14 cellular contexts compared by ENCODE assay signal in the genomic region with DNA sequence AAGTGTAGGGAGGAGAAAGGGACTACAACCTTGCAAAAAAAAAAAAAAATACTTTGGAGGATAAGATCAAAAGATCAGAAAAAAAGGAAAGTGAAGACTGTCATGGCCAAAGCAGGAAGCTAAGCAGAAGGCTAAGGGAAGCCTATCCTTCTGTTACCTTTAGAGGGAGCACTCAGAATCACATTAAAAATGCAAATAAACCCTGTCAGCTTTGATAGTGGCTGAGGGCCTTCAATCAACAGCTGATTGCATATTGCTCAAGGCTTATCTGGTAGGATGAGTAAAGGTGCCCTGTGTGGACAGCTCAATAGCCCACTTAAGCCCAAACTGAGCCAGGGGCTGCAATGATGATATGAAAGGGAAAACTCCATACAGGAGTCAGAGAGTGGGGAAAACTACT.
A peak's percentile ranks its signal among the peaks of the same experiment; 100 is the strongest.
DNase-seq lines count a peak whose midpoint lies in the region; ATAC-seq and TF ChIP-seq lines count a peak whose summit lies in the region.
"Had no signal": no experiment of that assay in that cellular context is flagged by ENCODE, and none has a peak within 500 bp of the region (broad histone marks: within the 10 kb centered on the region; RNA-seq: fewer than 3 reads in every experiment).

No MANE protein-coding gene starts in this region.

- H3K27me3 ChIP-seq in breast epithelium, result no peaks in the 10 kb centered on the region
- no peaks in the 10 kb centered on the region for H3K27me3 ChIP-seq in testis
- no peaks in the 10 kb centered on the region for H3K27me3 ChIP-seq in tibial nerve

- intact Hi-C loops in MCF 10A (cut with micrococcal nuclease) (no loop called here), breast epithelium (cut with DNase I; ENCODE audit: low total_unique reads) (loop anchor here (2.0 kb wide), 1 partner anchor 15 kb away; no protein-coding TSS in a partner anchor), testis (cut with DNase I; ENCODE audit: low total_unique reads) (no loop called here)

- no peaks in the 10 kb centered on the region for H3K4me1 ChIP-seq in breast epithelium
- no peaks in the 10 kb centered on the region for H3K4me1 ChIP-seq in testis
- H3K4me1 ChIP-seq in tibial nerve, result no peaks in the 10 kb centered on the region

- H3K36me3 ChIP-seq in breast epithelium (no peaks in the 10 kb centered on the region), testis (ENCODE audit: low read depth, missing control alignments) (no peaks in the 10 kb centered on the region), tibial nerve (no peaks in the 10 kb centered on the region)

- H3K27ac ChIP-seq in breast epithelium (no peak overlapping the region), testis (no peak overlapping the region), tibial nerve (no peak overlapping the region)

- POLR2A ChIA-PET in MCF 10A (lab: Yijun Ruan, JAX), result no interaction called here

- no peaks in the 10 kb centered on the region for H3K9me3 Mint-ChIP-seq in MCF 10A (ENCODE audit: unreplicated experiment)
- H3K9me3 Mint-ChIP-seq: activated B cell treated with CpG ODN at 0.5 μM for 24 hours, mesothelial cell of epicardium had no signal

- no peaks in the 10 kb centered on the region for H3K36me3 Mint-ChIP-seq in MCF 10A (ENCODE audit: insufficient read depth, unreplicated experiment)
- H3K36me3 Mint-ChIP-seq: activated naive CD4-positive, alpha-beta T cell treated with anti-CD3 and anti-CD28 coated beads, Interleukin-2, amount 50 U/mL, for 72 hours; CD14-positive monocyte; mesothelial cell of epicardium had no signal

- H3K4me3 Mint-ChIP-seq in MCF 10A (ENCODE audit: unreplicated experiment), result no peak overlapping the region
- H3K4me3 Mint-ChIP-seq: activated B cell treated with CpG ODN at 0.5 μM for 24 hours, CD14-positive monocyte, mesothelial cell of epicardium had no signal

- TF ChIP-seq POLR2A in breast epithelium (IDR thresholded peaks at IDR 0.05) (no peak), testis (IDR thresholded peaks at IDR 0.05) (no peak), tibial nerve (IDR thresholded peaks at IDR 0.05) (no peak)

- DNase-seq in MCF 10A (ENCODE audit: unreplicated experiment) (peak; percentile 5), breast epithelium (ENCODE audit: low spot score in 2 of 2) (no peak), NCI-H69 (lab: John Stamatoyannopoulos, UW) (peak; percentile 45), epithelial cell of proximal tubule (ENCODE audit: low read depth) (peak; percentile 0), testis (no peak), tibial nerve (ENCODE audit: low spot score in 2 of 2) (no peak), NCI-H2107 treated with DMSO at 0.1 percent for 48 hours (lab: John Stamatoyannopoulos, UW; ENCODE audit: unreplicated experiment) (no peak)
- DNase-seq: activated B cell treated with CpG ODN at 0.5 μM for 24 hours, NCI-H510A treated with DMSO at 0.1 percent for 48 hours had no signal

- TF ChIP-seq CTCF in MCF 10A (IDR thresholded peaks at IDR 0.05; ENCODE audit: unreplicated experiment), result no peak
- TF ChIP-seq CTCF in breast epithelium (IDR thresholded peaks at IDR 0.05), result no peak
- TF ChIP-seq CTCF in epithelial cell of proximal tubule (conservative IDR thresholded peaks at IDR 0.05; ENCODE audit: low read depth, low read length), result peak; percentile 49
- TF ChIP-seq CTCF in testis (IDR thresholded peaks at IDR 0.05), result peak in 2 of 3 experiments; percentile 10 to 11
- TF ChIP-seq CTCF in tibial nerve (IDR thresholded peaks at IDR 0.05), result no peak

- H3K4me1 Mint-ChIP-seq in MCF 10A (ENCODE audit: insufficient read depth, unreplicated experiment), result no peaks in the 10 kb centered on the region
- H3K4me1 Mint-ChIP-seq: activated B cell treated with CpG ODN at 0.5 μM for 24 hours, CD14-positive monocyte, mesothelial cell of epicardium had no signal

- TF ChIP-seq EP300 in tibial nerve (IDR thresholded peaks at IDR 0.05), result no peak

- no peaks in the 10 kb centered on the region for H3K27me3 Mint-ChIP-seq in MCF 10A (ENCODE audit: insufficient read depth, unreplicated experiment)
- H3K27me3 Mint-ChIP-seq: activated B cell treated with CpG ODN at 0.5 μM for 24 hours had no signal

- CTCF ChIA-PET in MCF 10A (lab: Yijun Ruan, JAX), result interaction anchor here (0.6 to 1.0 kb wide), 8 partner anchors 9 to 879 kb away, joined by 3 to 9 read pairs (median 3); no protein-coding TSS in a partner anchor

- no TSS peak for BruUV-seq in MCF 10A (replicated peaks; lab: Mats Ljungman, UMichigan)

- H3K9me3 ChIP-seq in breast epithelium (no peaks in the 10 kb centered on the region), testis (no peaks in the 10 kb centered on the region), tibial nerve (peaks cover 0 to 3% (median 0%) of the 10 kb centered on the region in 4 donors)

- peak overlapping the region; percentile 29 for H3K27ac Mint-ChIP-seq in MCF 10A (ENCODE audit: low read depth, unreplicated experiment)
- H3K27ac Mint-ChIP-seq: activated B cell treated with CpG ODN at 0.5 μM for 24 hours; activated naive CD4-positive, alpha-beta T cell treated with anti-CD3 and anti-CD28 coated beads, Interleukin-2, amount 50 U/mL, for 72 hours; CD14-positive monocyte; mesothelial cell of epicardium had no signal

- no peak for ATAC-seq in HG03457 (IDR thresholded peaks at IDR 0.05; ENCODE audit: unreplicated experiment)
- ATAC-seq: activated naive CD4-positive, alpha-beta T cell treated with anti-CD3 and anti-CD28 coated beads, Interleukin-2, amount 50 U/mL, for 72 hours; esophagus mucosa had no signal

- H3K4me3 ChIP-seq in breast epithelium (no peak overlapping the region), epithelial cell of proximal tubule (ENCODE audit: low read depth, low read length) (no peak overlapping the region), testis (no peak overlapping the region), tibial nerve (no peak overlapping the region)

Comparison
In these comparisons a context has a peak if more than half of its experiments do, and no peak if none do; other contexts are left out.
1. DNase-seq: peak in MCF 10A (single experiment), NCI-H69 (single experiment) and epithelial cell of proximal tubule (single experiment); none in breast epithelium (0 of 2), testis (single experiment), tibial nerve (0 of 2) and NCI-H2107 treated with DMSO at 0.1 percent for 48 hours (single experiment).
2. CTCF ChIP-seq: peak in epithelial cell of proximal tubule (single experiment) and testis (2 of 3); none in MCF 10A (single experiment), breast epithelium (0 of 3) and tibial nerve (0 of 5).